In the genomic region with DNA sequence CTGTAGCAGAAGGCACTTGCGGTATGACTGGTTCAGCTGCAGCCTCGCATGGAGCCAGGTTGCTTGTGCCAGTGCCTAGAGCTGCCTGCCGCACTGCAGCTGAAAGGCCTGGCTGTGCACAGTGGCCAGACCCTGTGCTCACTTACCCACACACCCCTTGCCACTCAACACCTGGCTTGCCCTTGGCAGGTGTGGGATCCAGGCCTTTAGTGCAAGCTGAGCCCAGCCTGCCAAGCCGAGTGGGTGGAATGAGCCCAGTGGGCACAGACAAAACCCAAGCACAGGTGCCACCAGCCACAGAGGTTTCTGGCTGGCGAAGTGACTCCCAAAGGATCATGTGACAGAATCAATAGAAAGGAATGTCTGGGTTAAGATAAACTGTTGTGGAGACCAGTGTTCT, we compare ENCODE assay signal across 8 cellular contexts.
"Had no signal": no experiment of that assay in that cellular context is flagged by ENCODE, and none has a peak within 500 bp of the region (broad histone marks: within the 10 kb centered on the region; RNA-seq: fewer than 3 reads in every experiment).

No MANE protein-coding gene starts in this region.

- H3K36me3 ChIP-seq: HAP-1 had no signal

- H3K4me3 Mint-ChIP-seq: GM23338, HFFc6 had no signal

- H3K27ac Mint-ChIP-seq: GM23338, HFFc6 had no signal

- H3K9me3 ChIP-seq: HAP-1 had no signal

- H3K4me1 ChIP-seq: HAP-1 had no signal

- FAIRE-seq: HepG2, K562 had no signal

- H3K4me1 Mint-ChIP-seq: GM23338 had no signal

- H3K27ac ChIP-seq: HL-60 had no signal

- ATAC-seq: GM23338, HCT116, HepG2, K562 had no signal

- H2AFZ ChIP-seq: GM23338 had no signal

- DNase-seq: H7, HFFc6 had no signal

- H3K4me2 ChIP-seq: GM23338 had no signal

- H3K4me3 ChIP-seq: GM23338, HAP-1, K562 had no signal
